14 cellular contexts compared by ENCODE assay signal in genomic region chr12:52245962-52246577, GRCh38. TPM values are rescaled to one million over a fixed set of nuclear protein-coding genes. Genes with fewer than 3 reads are reported as not detected.
A peak's percentile ranks its signal among the peaks of the same experiment; 100 is the strongest.
DNase-seq lines count a peak whose midpoint lies in the region; ATAC-seq, FAIRE-seq and TF ChIP-seq lines count a peak whose summit lies in the region.
"Had no signal": no experiment of that assay in that cellular context is flagged by ENCODE, and none has a peak within 500 bp of the region (broad histone marks: within the 10 kb centered on the region; RNA-seq: fewer than 3 reads in every experiment).

No MANE protein-coding gene starts in this region.

- H3K27me3 Mint-ChIP-seq in T-helper 17 cell: peaks cover 24% of the 10 kb centered on the region
- peaks cover 14% of the 10 kb centered on the region for H3K27me3 Mint-ChIP-seq in neural progenitor cell (ENCODE audit: insufficient read depth, low read depth)

- H3K4me3 Mint-ChIP-seq in T-helper 17 cell (peak overlapping the region; percentile 21), neural progenitor cell (no peak overlapping the region)
- H3K4me3 Mint-ChIP-seq: activated T-cell treated with anti-CD3 and anti-CD28 coated beads, Interleukin-2, amount 50 U/mL, for 24 hours; natural killer cell had no signal

- H3K4me1 Mint-ChIP-seq in T-helper 17 cell: peaks cover 44% of the 10 kb centered on the region
- peaks cover 49% of the 10 kb centered on the region for H3K4me1 Mint-ChIP-seq in neural progenitor cell

- FAIRE-seq in GM12892 (lab: Jason Lieb, UNC): peak; percentile 42

- H3K9ac ChIP-seq in neural progenitor cell: no peak overlapping the region

- H3K36me3 ChIP-seq in neural progenitor cell: no peaks in the 10 kb centered on the region
- H3K36me3 ChIP-seq: WERI-Rb-1 had no signal

- H3K27me3 ChIP-seq in neural progenitor cell: peaks cover 28% of the 10 kb centered on the region

- TF ChIP-seq POLR2A in GM12892 (IDR thresholded peaks at IDR 0.05; ENCODE audit: low read depth, low read length): no peak

- TF ChIP-seq CTCF in neural progenitor cell (IDR thresholded peaks at IDR 0.05): no peak

- no peaks in the 10 kb centered on the region for H3F3A ChIP-seq in neural progenitor cell (ENCODE audit: low read depth)

- peak overlapping the region; percentile 86 for H3K27ac Mint-ChIP-seq in T-helper 17 cell
- H3K27ac Mint-ChIP-seq in neural progenitor cell: peak overlapping the region; percentile 79
- H3K27ac Mint-ChIP-seq: activated T-cell treated with anti-CD3 and anti-CD28 coated beads, Interleukin-2, amount 50 U/mL, for 24 hours had no signal

- H3K4me3 ChIP-seq in neural progenitor cell: no peak overlapping the region

- H3K27ac ChIP-seq in neural progenitor cell: no peak overlapping the region

- H3K9me3 Mint-ChIP-seq in neural progenitor cell: no peaks in the 10 kb centered on the region
- H3K9me3 Mint-ChIP-seq: activated T-cell treated with anti-CD3 and anti-CD28 coated beads, Interleukin-2, amount 50 U/mL, for 24 hours; natural killer cell had no signal

- no peaks in the 10 kb centered on the region for H4K20me1 ChIP-seq in neural progenitor cell (ENCODE audit: low read depth)

- H3K79me2 ChIP-seq in neural progenitor cell (ENCODE audit: low read depth): no peaks in the 10 kb centered on the region

- H3K36me3 Mint-ChIP-seq in T-helper 17 cell (ENCODE audit: low read depth): no peaks in the 10 kb centered on the region
- no peaks in the 10 kb centered on the region for H3K36me3 Mint-ChIP-seq in neural progenitor cell
- H3K36me3 Mint-ChIP-seq: natural killer cell had no signal

- no peak overlapping the region for H3K4me2 ChIP-seq in neural progenitor cell

- DNase-seq in COLO829 (ENCODE audit: low spot score): peak; percentile 56
- no peak for DNase-seq in GM12892 (ENCODE audit: insufficient read length)
- no peak for DNase-seq in T-helper 17 cell
- DNase-seq in neural progenitor cell (ENCODE audit: low spot score): no peak
- no peak for DNase-seq in NCI-H510A treated with DMSO at 0.1 percent for 48 hours (lab: John Stamatoyannopoulos, UW)
- DNase-seq in NCI-H226: no peak
- DNase-seq in middle frontal gyrus (ENCODE audit: extremely low spot score, low spot score): no peak
- DNase-seq: activated T-cell treated with anti-CD3 and anti-CD28 coated beads, Interleukin-2, amount 50 U/mL, for 24 hours; natural killer cell; NCI-H1092; NCI-H526; WERI-Rb-1 had no signal

- H3K4me1 ChIP-seq in neural progenitor cell: peaks cover 6% of the 10 kb centered on the region

- no peak for ATAC-seq in T-helper 17 cell
- ATAC-seq: natural killer cell, sciatic nerve had no signal

- H3K9me3 ChIP-seq in T-helper 17 cell (ENCODE audit: control insufficient read depth, low read length, poor library complexity, severe bottlenecking) (no peaks in the 10 kb centered on the region), neural progenitor cell (ENCODE audit: low read depth) (no peaks in the 10 kb centered on the region)

- H2AFZ ChIP-seq in neural progenitor cell (replicated peaks): no peak overlapping the region

RNA-seq across cellular contexts. Expression of gene KRT7, which starts 13.0 kb away (rescaled TPM):
- polyA plus RNA-seq in GM12892 (2012; ENCODE audit: missing spikeins): 10.7 TPM
- total RNA-seq in T-helper 17 cell (under 1 TPM in 1 of 2 donors, not detected in 1; 0.70 TPM), neural progenitor cell (ENCODE audit: low replicate concordance) (3.2 TPM in 1 of 2 replicates, not detected in the other)
- total RNA-seq: temporal lobe had no signal

RNA-seq across cellular contexts. Expression of gene KRT86, which starts 28.4 kb away (rescaled TPM):
- polyA plus RNA-seq in GM12892 (2012; ENCODE audit: missing spikeins): 0.51 TPM
- total RNA-seq in T-helper 17 cell (under 1 TPM in 1 of 2 donors, not detected in 1; 0.21 TPM), neural progenitor cell (ENCODE audit: low replicate concordance) (not detected in 2 replicates)

RNA-seq across cellular contexts. Expression of gene KRT81, which starts 45.3 kb away (rescaled TPM):
- polyA plus RNA-seq in GM12892 (2012; ENCODE audit: missing spikeins): not detected
- total RNA-seq in T-helper 17 cell: not detected
- 0.09 TPM in 1 of 2 replicates, not detected in the other for total RNA-seq in neural progenitor cell (ENCODE audit: low replicate concordance)
- total RNA-seq: sciatic nerve, temporal lobe had no signal

RNA-seq across cellular contexts. Expression of gene KRT80, which starts 54.3 kb away (rescaled TPM):
- not detected for polyA plus RNA-seq in GM12892 (2012; ENCODE audit: missing spikeins)
- total RNA-seq in T-helper 17 cell (not detected), neural progenitor cell (ENCODE audit: low replicate concordance) (0.12 TPM in 1 of 2 replicates, not detected in the other)
- total RNA-seq: natural killer cell had no signal
